8 cellular contexts compared by ENCODE assay signal in the genomic region with DNA sequence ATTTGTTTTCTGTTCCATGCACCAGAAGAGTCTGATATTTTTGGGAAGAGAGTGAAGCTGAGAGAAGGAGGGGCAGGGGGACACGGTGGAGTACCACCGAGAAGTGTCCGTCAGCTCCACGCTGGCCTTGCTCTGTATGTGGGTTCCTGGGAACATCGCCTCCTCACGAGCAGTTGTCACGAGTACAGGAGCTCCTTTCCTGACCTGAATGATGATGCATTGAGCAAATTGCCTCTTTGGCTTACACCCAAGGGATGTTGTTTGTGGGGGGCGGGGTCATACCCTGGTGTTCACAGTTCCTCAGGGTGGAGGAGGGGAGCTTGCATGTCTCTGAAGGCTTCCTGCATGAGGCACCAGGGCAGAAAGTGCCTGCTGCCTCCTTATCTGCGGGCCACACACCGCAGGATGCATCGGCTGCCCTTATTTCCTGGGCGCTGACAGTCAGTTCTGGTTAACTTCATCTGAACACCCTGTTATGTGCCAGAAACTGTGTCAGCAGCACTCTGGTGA. TPM values are rescaled to one million over a fixed set of nuclear protein-coding genes. Genes with fewer than 3 reads are reported as not detected.
DNase-seq lines count a peak whose midpoint lies in the region; ATAC-seq lines count a peak whose summit lies in the region.

No MANE protein-coding gene starts in this region.

- peak; percentile 7 for DNase-seq in G401 (ENCODE audit: low spot score)
- DNase-seq in NCI-H2171 (lab: John Stamatoyannopoulos, UW): peak; percentile 37
- DNase-seq in activated T-cell treated with anti-CD3 and anti-CD28 coated beads for 4 hours: peak; percentile 47
- DNase-seq in glomerular visceral epithelial cell (ENCODE audit: extremely low spot score): peak; percentile 74
- DNase-seq in stimulated activated CD4-positive, alpha-beta T cell treated with anti-CD3 and anti-CD28 coated beads, TNF-alpha, amount 100 ng/mL, for 4 hours (ENCODE audit: low read depth in 3 of 3): peak in 2 of 3 experiments; percentile 21 to 39
- DNase-seq in NCI-H128 (lab: John Stamatoyannopoulos, UW; ENCODE audit: unreplicated experiment): no peak
- DNase-seq in iPS-NIHi11 (ENCODE audit: low spot score): no peak

- no peak for ATAC-seq in HG03469 (IDR thresholded peaks at IDR 0.05; ENCODE audit: unreplicated experiment)

- in situ Hi-C loops in G401 (cut with HindIII; ENCODE audit: low sequenced_read_pairs): no loop called here

RNA-seq across cellular contexts. Expression of a gene that starts 36.2 kb away (rescaled TPM):
- 15.4 and 22.8 TPM in 2 replicates for total RNA-seq in G401 (2014; rRNA removed; shearing (Covaris generic))

Comparison
In these comparisons a context has a peak if more than half of its experiments do, and no peak if none do; other contexts are left out.
1. DNase-seq: peak in G401 (single experiment), NCI-H2171 (single experiment), activated T-cell treated with anti-CD3 and anti-CD28 coated beads for 4 hours (single experiment), glomerular visceral epithelial cell (single experiment) and stimulated activated CD4-positive, alpha-beta T cell treated with anti-CD3 and anti-CD28 coated beads, TNF-alpha, amount 100 ng/mL, for 4 hours (2 of 3); none in NCI-H128 (single experiment) and iPS-NIHi11 (single experiment).